20 cellular contexts compared by ENCODE assay signal in the genomic region with DNA sequence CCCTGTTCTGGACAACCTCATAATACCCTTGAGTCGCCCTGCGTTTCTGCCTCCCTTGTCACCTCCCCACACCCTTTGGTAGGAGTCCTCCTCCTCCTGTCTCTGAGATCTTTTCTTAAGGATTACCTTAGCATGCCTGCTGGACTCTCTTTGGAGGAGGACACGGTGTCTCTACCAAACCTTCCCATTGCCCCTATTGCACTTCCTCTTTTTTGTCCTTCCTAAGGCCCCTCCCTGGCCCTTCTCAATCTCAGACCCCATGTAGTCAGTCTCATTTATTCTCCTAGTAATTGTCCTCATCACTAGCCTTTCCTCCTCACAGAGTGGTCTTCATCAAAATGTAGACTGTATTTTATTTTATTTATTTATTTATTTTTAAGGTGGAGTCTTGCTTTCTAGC.
DNase-seq lines count a peak whose midpoint lies in the region; ATAC-seq, FAIRE-seq and TF ChIP-seq lines count a peak whose summit lies in the region.
"Had no signal": no experiment of that assay in that cellular context is flagged by ENCODE, and none has a peak within 500 bp of the region (broad histone marks: within the 10 kb centered on the region; RNA-seq: fewer than 3 reads in every experiment).

No MANE protein-coding gene starts in this region.

- H3K27ac ChIP-seq in H9 (ENCODE audit: insufficient read length, low read depth, low read length), result no peak overlapping the region
- H3K27ac ChIP-seq in GM12878 (ENCODE audit: control insufficient read depth, insufficient read depth), result no peak overlapping the region
- peak overlapping the region; percentile 55 for H3K27ac ChIP-seq in smooth muscle cell (ENCODE audit: low read depth)

- no peak overlapping the region for H2BK20ac ChIP-seq in H9 (ENCODE audit: low read depth, low read length, poor library complexity, severe bottlenecking)

- RAD21 ChIA-PET in GM12878 (lab: Charles Lee; ENCODE audit: unreplicated experiment), result no interaction called here

- TF ChIP-seq POLR2A in GM12878 (IDR thresholded peaks at IDR 0.05; ENCODE audit: low read depth, low read length), result no peak

- H4K20me1 ChIP-seq in H9 (ENCODE audit: control insufficient read depth, insufficient read depth, insufficient read length) (no peaks in the 10 kb centered on the region), GM12878 (ENCODE audit: control insufficient read depth, insufficient read depth) (no peaks in the 10 kb centered on the region), smooth muscle cell (ENCODE audit: low read depth) (no peaks in the 10 kb centered on the region)

- H3K27ac Mint-ChIP-seq in H9, result no peak overlapping the region; a peak in 1 of 7 replicates
- H3K27ac Mint-ChIP-seq: CD4-positive, CD25-positive, alpha-beta regulatory T cell had no signal

- H3K9ac ChIP-seq in H9 (ENCODE audit: extremely low read depth, insufficient read length, low read length), result no peak overlapping the region
- no peak overlapping the region for H3K9ac ChIP-seq in GM12878 (ENCODE audit: control insufficient read depth, insufficient read depth, low read length)
- no peak overlapping the region for H3K9ac ChIP-seq in smooth muscle cell (ENCODE audit: low read depth)

- H3K4me3 ChIP-seq in GM12878 (no peak overlapping the region), smooth muscle cell (no peak overlapping the region)

- no peak overlapping the region for H3K4me2 ChIP-seq in H9 (ENCODE audit: insufficient read depth, insufficient read length, low read length)
- H3K4me2 ChIP-seq in GM12878 (ENCODE audit: control insufficient read depth, insufficient read depth), result no peak overlapping the region
- H3K4me2 ChIP-seq in smooth muscle cell, result no peak overlapping the region

- intact Hi-C loops in GM12878 (cut with micrococcal nuclease; ENCODE audit: unreplicated experiment) (no loop called here), left cardiac atrium (cut with DNase I) (no loop called here)

- no peak for FAIRE-seq in GM12878 (lab: Jason Lieb, UNC)

- peaks cover 2 to 16% (median 10%) of the 10 kb centered on the region in 3 experiments; a peak in 6 of 7 replicates for H3K36me3 Mint-ChIP-seq in H9 (ENCODE audit: insufficient read depth in 1 of 3, low read depth in 3 of 3)
- H3K36me3 Mint-ChIP-seq: CD4-positive, CD25-positive, alpha-beta regulatory T cell had no signal

- no peaks in the 10 kb centered on the region for H3K4me1 ChIP-seq in H9 (ENCODE audit: insufficient read depth, low read length)
- no peaks in the 10 kb centered on the region for H3K4me1 ChIP-seq in GM12878 (ENCODE audit: control insufficient read depth, insufficient read depth, low read length)
- no peaks in the 10 kb centered on the region for H3K4me1 ChIP-seq in smooth muscle cell (ENCODE audit: low read depth)

- no peak overlapping the region for H3K4me3 Mint-ChIP-seq in H9
- H3K4me3 Mint-ChIP-seq: CD4-positive, CD25-positive, alpha-beta regulatory T cell had no signal

- H4K8ac ChIP-seq in H9 (replicated peaks; ENCODE audit: insufficient read length, low read depth, low read length), result no peak overlapping the region

- H2BK120ac ChIP-seq in H9 (ENCODE audit: low read depth, low read length, poor library complexity, severe bottlenecking), result no peak overlapping the region

- H2BK5ac ChIP-seq in H9 (ENCODE audit: insufficient read length, low read length), result no peak overlapping the region

- H3K56ac ChIP-seq in H9 (ENCODE audit: insufficient read length, low read depth, low read length), result no peak overlapping the region

- peaks cover 27% of the 10 kb centered on the region for H3K27me3 Mint-ChIP-seq in H9 (ENCODE audit: low read depth)

- H3K79me1 ChIP-seq in H9 (ENCODE audit: insufficient read depth, low read depth, low read length, poor library complexity, severe bottlenecking), result no peaks in the 10 kb centered on the region

- H2BK15ac ChIP-seq in H9 (ENCODE audit: low read depth, low read length), result no peak overlapping the region

- H4K91ac ChIP-seq in H9 (ENCODE audit: insufficient read length, low read depth, low read length), result no peak overlapping the region

- H3K9me3 ChIP-seq in H9 (ENCODE audit: control insufficient read depth, low read depth, low read length), result no peaks in the 10 kb centered on the region
- H3K9me3 ChIP-seq in GM12878 (replicated peaks; ENCODE audit: control insufficient read depth, insufficient read depth, low read length), result no peaks in the 10 kb centered on the region
- no peaks in the 10 kb centered on the region for H3K9me3 ChIP-seq in smooth muscle cell (replicated peaks; ENCODE audit: low read depth)

- TF ChIP-seq CTCF in H9 (conservative IDR thresholded peaks at IDR 0.05) (no peak), GM12878 (IDR thresholded peaks at IDR 0.05 in 2 of 3, conservative IDR thresholded peaks at IDR 0.05 in 1 of 3; ENCODE audit: control insufficient read depth in 2 of 3, extremely low read depth in 1 of 3, insufficient read depth in 1 of 3, low read depth in 3 of 3, low read length in 3 of 3) (no peak), smooth muscle cell (IDR thresholded peaks at IDR 0.05; ENCODE audit: borderline replicate concordance, insufficient read depth, poor library complexity, severe bottlenecking) (no peak)

- CTCF ChIA-PET in GM12878 (lab: Yijun Ruan, JAX), result no interaction called here

- no peaks in the 10 kb centered on the region for H3K79me2 ChIP-seq in H9 (ENCODE audit: insufficient read depth, low read length)
- no peaks in the 10 kb centered on the region for H3K79me2 ChIP-seq in GM12878 (ENCODE audit: control insufficient read depth, insufficient read depth, low read length)
- H3K79me2 ChIP-seq in smooth muscle cell (ENCODE audit: low read depth), result no peaks in the 10 kb centered on the region

- TF ChIP-seq RAD21 in GM12878 (IDR thresholded peaks at IDR 0.05; ENCODE audit: insufficient read depth, low read depth, low read length), result no peak

- H3K18ac ChIP-seq in H9 (ENCODE audit: insufficient read length, low read depth, low read length), result no peak overlapping the region

- H2AFZ ChIP-seq in H9 (ENCODE audit: low read length), result no peak overlapping the region
- H2AFZ ChIP-seq in GM12878 (ENCODE audit: control insufficient read depth, low read depth, low read length), result no peak overlapping the region
- no peak overlapping the region for H2AFZ ChIP-seq in smooth muscle cell (ENCODE audit: low read depth)

- no peaks in the 10 kb centered on the region for H3K36me3 ChIP-seq in GM12878 (ENCODE audit: control insufficient read depth in 2 of 2, insufficient read depth in 2 of 2, low read length in 1 of 2)
- H3K36me3 ChIP-seq in smooth muscle cell (ENCODE audit: low read depth), result no peaks in the 10 kb centered on the region

- H2BK12ac ChIP-seq in H9 (ENCODE audit: insufficient read length, low read depth, low read length), result no peak overlapping the region

- H3K4ac ChIP-seq in H9 (ENCODE audit: low read depth, low read length), result no peak overlapping the region

- H3F3A ChIP-seq in smooth muscle cell (ENCODE audit: low read depth), result no peaks in the 10 kb centered on the region

- peaks cover 9 to 17% of the 10 kb centered on the region in 2 experiments; a peak in 4 of 5 replicates for H3K9me3 Mint-ChIP-seq in H9

- WGBS in H9 (ENCODE audit: extremely low coverage, insufficient read length, low lambda C conversion rate), result no CpG with 5 or more reads among the region's 3 CpGs
- WGBS in GM12878 (ENCODE audit: insufficient coverage, insufficient replicate concordance, low lambda C conversion rate, missing lambda C conversion rate), result 4% methylated on average over 3 of the region's 3 CpGs
- 90% methylated on average over 3 of the region's 3 CpGs for WGBS in smooth muscle cell (ENCODE audit: low lambda C conversion rate)

- POLR2A ChIA-PET in GM12878 (lab: Charles Lee), result no interaction called here

- ATAC-seq in GM12878, result no peak
- ATAC-seq in esophagus mucosa, result peak; percentile 57
- ATAC-seq in left cardiac atrium, result no peak
- ATAC-seq: Panc1, SK-N-SH treated with all-trans-retinoic acid at 6 μM for 48 hours had no signal

- H3K27me3 ChIP-seq in H9 (ENCODE audit: insufficient read depth, low read length) (no peaks in the 10 kb centered on the region), GM12878 (replicated peaks in 1 of 2; ENCODE audit: control insufficient read depth in 2 of 2, insufficient read depth in 2 of 2, low read length in 1 of 2) (no peaks in the 10 kb centered on the region), smooth muscle cell (ENCODE audit: low read depth) (no peaks in the 10 kb centered on the region)

- no peak overlapping the region for H3K14ac ChIP-seq in H9 (ENCODE audit: insufficient read depth, low read length)

- peak overlapping the region; percentile 60 for H4K5ac ChIP-seq in H9 (ENCODE audit: insufficient read length, low read depth, low read length)

- DNase-seq in H9, result no peak
- no peak for DNase-seq in GM12878 (ENCODE audit: low read depth, low spot score)
- DNase-seq in smooth muscle cell (lab: John Stamatoyannopoulos, UW; ENCODE audit: unreplicated experiment), result no peak
- no peak for DNase-seq in DMS79 treated with DMSO at 0.1 percent for 48 hours (lab: John Stamatoyannopoulos, UW)
- DNase-seq in left cardiac atrium, result no peak
- DNase-seq in H4 (ENCODE audit: low spot score), result no peak
- DNase-seq: CD4-positive, CD25-positive, alpha-beta regulatory T cell; DMS79; H7; KG1; MV-4-11; NCI-H1105 treated with DMSO at 0.1 percent for 48 hours; NCI-H2081; NCI-H2171; NCI-H345; NCI-H524; NCI-H774 had no signal

- no peaks in the 10 kb centered on the region for H3K23me2 ChIP-seq in H9 (ENCODE audit: insufficient read length, low read depth, low read length, poor library complexity, severe bottlenecking)

- no peak for TF ChIP-seq EP300 in GM12878 (IDR thresholded peaks at IDR 0.05; ENCODE audit: borderline replicate concordance in 1 of 2, control insufficient read depth in 1 of 2, low read depth in 2 of 2, low read length in 2 of 2)

- SMC1A ChIA-PET in GM12878 (lab: Charles Lee; ENCODE audit: uncharacterized antibody, unreplicated experiment), result no interaction called here

- H2AK5ac ChIP-seq in H9 (ENCODE audit: insufficient read length, low read length), result no peak overlapping the region

- H3T11ph ChIP-seq in H9 (ENCODE audit: low read length), result no peak overlapping the region

- in situ Hi-C loops in GM12878 (cut with MboI), result no loop called here

- no peak overlapping the region for H3K23ac ChIP-seq in H9 (ENCODE audit: insufficient read length, low read depth, low read length)

- no TSS peak for BruUV-seq in GM12878 (replicated peaks; lab: Mats Ljungman, UMichigan)

- peaks cover 0 to 3% of the 10 kb centered on the region in 2 experiments; a peak in 1 of 4 replicates for H3K4me1 Mint-ChIP-seq in H9
- H3K4me1 Mint-ChIP-seq: CD4-positive, CD25-positive, alpha-beta regulatory T cell had no signal
